8 cellular contexts compared by ENCODE assay signal in genomic region chr18:49491857-49492693, GRCh38. TPM values are rescaled to one million over a fixed set of nuclear protein-coding genes. Genes with fewer than 3 reads are reported as not detected.
A peak's percentile ranks its signal among the peaks of the same experiment; 100 is the strongest.
DNase-seq lines count a peak whose midpoint lies in the region; ATAC-seq and TF ChIP-seq lines count a peak whose summit lies in the region.

Gene RPL17, minus strand, starts transcription at chr18:49492465.

- peak within 1 kb of the TSS; percentile 99 for H3K4me3 Mint-ChIP-seq in T-helper 1 cell treated with Interleukin-12 subunit alpha and Interleukin-12 subunit beta and Interleukin-4 antibody, amounts not matched to agents 30 μg/mL and 1 μg/mL, for 36 hours
- H3K4me3 Mint-ChIP-seq in progenitor cell of endocrine pancreas (ENCODE audit: low read depth), result peak within 1 kb of the TSS; percentile 99

- H3K4me3 ChIP-seq in GM12864 (ENCODE audit: low read depth, low read length) (peak within 1 kb of the TSS; percentile 98), left ventricle myocardium inferior (peak within 1 kb of the TSS; percentile 87)

- peaks cover 4% of the 10 kb centered on the region for H3K27me3 Mint-ChIP-seq in T-helper 1 cell treated with Interleukin-12 subunit alpha and Interleukin-12 subunit beta and Interleukin-4 antibody, amounts not matched to agents 30 μg/mL and 1 μg/mL, for 36 hours (ENCODE audit: low read depth)
- H3K27me3 Mint-ChIP-seq in progenitor cell of endocrine pancreas, result peaks cover 7% of the 10 kb centered on the region

- H3K27ac Mint-ChIP-seq in T-helper 1 cell treated with Interleukin-12 subunit alpha and Interleukin-12 subunit beta and Interleukin-4 antibody, amounts not matched to agents 30 μg/mL and 1 μg/mL, for 36 hours, result peak within 1 kb of the TSS; percentile 98
- H3K27ac Mint-ChIP-seq in progenitor cell of endocrine pancreas, result peak within 1 kb of the TSS; percentile 100

- intact Hi-C loops in left ventricle myocardium inferior (cut with micrococcal nuclease), result no loop called here

- H3K9me3 Mint-ChIP-seq in T-helper 1 cell treated with Interleukin-12 subunit alpha and Interleukin-12 subunit beta and Interleukin-4 antibody, amounts not matched to agents 30 μg/mL and 1 μg/mL, for 36 hours, result no peaks in the 10 kb centered on the region
- no peaks in the 10 kb centered on the region for H3K9me3 Mint-ChIP-seq in progenitor cell of endocrine pancreas (ENCODE audit: low read depth)

- DNase-seq in GM12864 (ENCODE audit: low read depth) (peak; percentile 98), NCI-H1694 (lab: John Stamatoyannopoulos, UW) (peak; percentile 94), amniotic stem cell (lab: John Stamatoyannopoulos, UW) (peak; percentile 97), left ventricle myocardium inferior (peak; percentile 78), progenitor cell of endocrine pancreas (ENCODE audit: low spot score, unreplicated experiment) (peak; percentile 77), ureter (ENCODE audit: low spot score) (peak; percentile 97)

- H3K27ac ChIP-seq in left ventricle myocardium inferior (replicated peaks), result peak within 1 kb of the TSS; percentile 86

- peak; percentile 69 for ATAC-seq in HG02763 (IDR thresholded peaks at IDR 0.05; ENCODE audit: unreplicated experiment)

- H3K36me3 Mint-ChIP-seq in T-helper 1 cell treated with Interleukin-12 subunit alpha and Interleukin-12 subunit beta and Interleukin-4 antibody, amounts not matched to agents 30 μg/mL and 1 μg/mL, for 36 hours (ENCODE audit: low read depth), result peaks cover 46% of the 10 kb centered on the region
- H3K36me3 Mint-ChIP-seq in progenitor cell of endocrine pancreas (ENCODE audit: insufficient read depth), result peaks cover 26% of the 10 kb centered on the region

- peaks cover 41% of the 10 kb centered on the region for H3K36me3 ChIP-seq in left ventricle myocardium inferior

- H3K9me3 ChIP-seq in left ventricle myocardium inferior (replicated peaks), result no peaks in the 10 kb centered on the region

- no peaks in the 10 kb centered on the region for H3K27me3 ChIP-seq in left ventricle myocardium inferior (ENCODE audit: low read depth)

- peaks cover 44% of the 10 kb centered on the region for H3K4me1 Mint-ChIP-seq in T-helper 1 cell treated with Interleukin-12 subunit alpha and Interleukin-12 subunit beta and Interleukin-4 antibody, amounts not matched to agents 30 μg/mL and 1 μg/mL, for 36 hours (ENCODE audit: low read depth)
- peaks cover 29% of the 10 kb centered on the region for H3K4me1 Mint-ChIP-seq in progenitor cell of endocrine pancreas (ENCODE audit: low read depth)

- H3K4me1 ChIP-seq in left ventricle myocardium inferior, result peaks cover 40% of the 10 kb centered on the region

- TF ChIP-seq CTCF in GM12864 (IDR thresholded peaks at IDR 0.05; ENCODE audit: low read depth, low read length, missing control alignments) (no peak), left ventricle myocardium inferior (IDR thresholded peaks at IDR 0.05; ENCODE audit: borderline replicate concordance) (no peak), progenitor cell of endocrine pancreas (IDR thresholded peaks at IDR 0.05; ENCODE audit: unreplicated experiment) (no peak)

RNA-seq across cellular contexts. Expression of gene RPL17, which starts in this region (rescaled TPM):
- total RNA-seq in left ventricle myocardium inferior (738 TPM), progenitor cell of endocrine pancreas (1,835 and 1,920 TPM in 2 replicates), ureter (1,759 TPM)

Comparison
In these comparisons a context has a peak if more than half of its experiments do, and no peak if none do; other contexts are left out.
1. Peak in every context shown above with its lines: DNase-seq, ATAC-seq, H3K4me3 ChIP-seq and H3K27ac ChIP-seq.